ENCODE assay signal across 1 cellular context in genomic region chr12:50387487-50387886, GRCh38.
TF ChIP-seq lines count a peak whose summit lies in the region.

No MANE protein-coding gene starts in this region.

TF ChIP-seq in K562, 482 proteins besides CTCF, POLR2A, EP300 and RAD21 (continued from another document):
- no peak for TF ChIP-seq E4F1 (CRISPR knock-in tag; IDR thresholded peaks at IDR 0.05; ENCODE audit: borderline replicate concordance)
- TF ChIP-seq ZFP36 (IDR thresholded peaks at IDR 0.05; ENCODE audit: low read depth, low read length, partially characterized antibody), result no peak
- TF ChIP-seq, protein P1, sequence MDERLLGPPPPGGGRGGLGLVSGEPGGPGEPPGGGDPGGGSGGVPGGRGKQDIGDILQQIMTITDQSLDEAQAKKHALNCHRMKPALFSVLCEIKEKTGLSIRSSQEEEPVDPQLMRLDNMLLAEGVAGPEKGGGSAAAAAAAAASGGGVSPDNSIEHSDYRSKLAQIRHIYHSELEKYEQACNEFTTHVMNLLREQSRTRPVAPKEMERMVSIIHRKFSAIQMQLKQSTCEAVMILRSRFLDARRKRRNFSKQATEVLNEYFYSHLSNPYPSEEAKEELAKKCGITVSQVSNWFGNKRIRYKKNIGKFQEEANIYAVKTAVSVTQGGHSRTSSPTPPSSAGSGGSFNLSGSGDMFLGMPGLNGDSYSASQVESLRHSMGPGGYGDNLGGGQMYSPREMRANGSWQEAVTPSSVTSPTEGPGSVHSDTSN (CRISPR knock-in tag; IDR thresholded peaks at IDR 0.05; ENCODE audit: low read depth), result no peak
- TF ChIP-seq, protein P1 (tag; conservative IDR thresholded peaks at IDR 0.05; ENCODE audit: low read depth), result peak; percentile 43; the same call in 1 of the 2 replicates
- no peak for TF ChIP-seq CSDE1 (IDR thresholded peaks at IDR 0.05)
- TF ChIP-seq, protein P2, sequence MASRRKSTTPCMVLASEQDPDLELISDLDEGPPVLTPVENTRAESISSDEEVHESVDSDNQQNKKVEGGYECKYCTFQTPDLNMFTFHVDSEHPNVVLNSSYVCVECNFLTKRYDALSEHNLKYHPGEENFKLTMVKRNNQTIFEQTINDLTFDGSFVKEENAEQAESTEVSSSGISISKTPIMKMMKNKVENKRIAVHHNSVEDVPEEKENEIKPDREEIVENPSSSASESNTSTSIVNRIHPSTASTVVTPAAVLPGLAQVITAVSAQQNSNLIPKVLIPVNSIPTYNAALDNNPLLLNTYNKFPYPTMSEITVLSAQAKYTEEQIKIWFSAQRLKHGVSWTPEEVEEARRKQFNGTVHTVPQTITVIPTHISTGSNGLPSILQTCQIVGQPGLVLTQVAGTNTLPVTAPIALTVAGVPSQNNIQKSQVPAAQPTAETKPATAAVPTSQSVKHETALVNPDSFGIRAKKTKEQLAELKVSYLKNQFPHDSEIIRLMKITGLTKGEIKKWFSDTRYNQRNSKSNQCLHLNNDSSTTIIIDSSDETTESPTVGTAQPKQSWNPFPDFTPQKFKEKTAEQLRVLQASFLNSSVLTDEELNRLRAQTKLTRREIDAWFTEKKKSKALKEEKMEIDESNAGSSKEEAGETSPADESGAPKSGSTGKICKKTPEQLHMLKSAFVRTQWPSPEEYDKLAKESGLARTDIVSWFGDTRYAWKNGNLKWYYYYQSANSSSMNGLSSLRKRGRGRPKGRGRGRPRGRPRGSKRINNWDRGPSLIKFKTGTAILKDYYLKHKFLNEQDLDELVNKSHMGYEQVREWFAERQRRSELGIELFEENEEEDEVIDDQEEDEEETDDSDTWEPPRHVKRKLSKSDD (conservative IDR thresholded peaks at IDR 0.05; ENCODE audit: low read length), result no peak
- TF ChIP-seq ZNF780A (CRISPR knock-in tag; IDR thresholded peaks at IDR 0.05), result no peak
- TF ChIP-seq MCM5 (IDR thresholded peaks at IDR 0.05; ENCODE audit: low read depth), result no peak
- no peak for TF ChIP-seq RBM15 (IDR thresholded peaks at IDR 0.05; ENCODE audit: insufficient read depth, low read length)
- TF ChIP-seq, protein P3, sequence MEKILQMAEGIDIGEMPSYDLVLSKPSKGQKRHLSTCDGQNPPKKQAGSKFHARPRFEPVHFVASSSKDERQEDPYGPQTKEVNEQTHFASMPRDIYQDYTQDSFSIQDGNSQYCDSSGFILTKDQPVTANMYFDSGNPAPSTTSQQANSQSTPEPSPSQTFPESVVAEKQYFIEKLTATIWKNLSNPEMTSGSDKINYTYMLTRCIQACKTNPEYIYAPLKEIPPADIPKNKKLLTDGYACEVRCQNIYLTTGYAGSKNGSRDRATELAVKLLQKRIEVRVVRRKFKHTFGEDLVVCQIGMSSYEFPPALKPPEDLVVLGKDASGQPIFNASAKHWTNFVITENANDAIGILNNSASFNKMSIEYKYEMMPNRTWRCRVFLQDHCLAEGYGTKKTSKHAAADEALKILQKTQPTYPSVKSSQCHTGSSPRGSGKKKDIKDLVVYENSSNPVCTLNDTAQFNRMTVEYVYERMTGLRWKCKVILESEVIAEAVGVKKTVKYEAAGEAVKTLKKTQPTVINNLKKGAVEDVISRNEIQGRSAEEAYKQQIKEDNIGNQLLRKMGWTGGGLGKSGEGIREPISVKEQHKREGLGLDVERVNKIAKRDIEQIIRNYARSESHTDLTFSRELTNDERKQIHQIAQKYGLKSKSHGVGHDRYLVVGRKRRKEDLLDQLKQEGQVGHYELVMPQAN (IDR thresholded peaks at IDR 0.05; ENCODE audit: borderline replicate concordance), result no peak
- TF ChIP-seq ZNF282 (CRISPR knock-in tag; IDR thresholded peaks at IDR 0.05), result no peak
- no peak for TF ChIP-seq HNRNPK (IDR thresholded peaks at IDR 0.05; ENCODE audit: low read depth, low read length, poor library complexity, severe bottlenecking)
- TF ChIP-seq ESRRA (IDR thresholded peaks at IDR 0.05; ENCODE audit: borderline replicate concordance, low read depth), result no peak
- TF ChIP-seq MYBL2 (IDR thresholded peaks at IDR 0.05; ENCODE audit: low read depth), result no peak
- no peak for TF ChIP-seq MYBL2 (CRISPR knock-in tag; IDR thresholded peaks at IDR 0.05; ENCODE audit: borderline replicate concordance)
- no peak for TF ChIP-seq NFYB (IDR thresholded peaks at IDR 0.05; ENCODE audit: extremely low read depth, insufficient read length)
- TF ChIP-seq, protein P4, sequence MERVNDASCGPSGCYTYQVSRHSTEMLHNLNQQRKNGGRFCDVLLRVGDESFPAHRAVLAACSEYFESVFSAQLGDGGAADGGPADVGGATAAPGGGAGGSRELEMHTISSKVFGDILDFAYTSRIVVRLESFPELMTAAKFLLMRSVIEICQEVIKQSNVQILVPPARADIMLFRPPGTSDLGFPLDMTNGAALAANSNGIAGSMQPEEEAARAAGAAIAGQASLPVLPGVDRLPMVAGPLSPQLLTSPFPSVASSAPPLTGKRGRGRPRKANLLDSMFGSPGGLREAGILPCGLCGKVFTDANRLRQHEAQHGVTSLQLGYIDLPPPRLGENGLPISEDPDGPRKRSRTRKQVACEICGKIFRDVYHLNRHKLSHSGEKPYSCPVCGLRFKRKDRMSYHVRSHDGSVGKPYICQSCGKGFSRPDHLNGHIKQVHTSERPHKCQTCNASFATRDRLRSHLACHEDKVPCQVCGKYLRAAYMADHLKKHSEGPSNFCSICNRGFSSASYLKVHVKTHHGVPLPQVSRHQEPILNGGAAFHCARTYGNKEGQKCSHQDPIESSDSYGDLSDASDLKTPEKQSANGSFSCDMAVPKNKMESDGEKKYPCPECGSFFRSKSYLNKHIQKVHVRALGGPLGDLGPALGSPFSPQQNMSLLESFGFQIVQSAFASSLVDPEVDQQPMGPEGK (CRISPR knock-in tag; IDR thresholded peaks at IDR 0.05; ENCODE audit: borderline replicate concordance), result no peak
- no peak for TF ChIP-seq NEUROD1 (IDR thresholded peaks at IDR 0.05; ENCODE audit: borderline replicate concordance, low read depth, low read length, partially characterized antibody)
- TF ChIP-seq ZBTB7A (IDR thresholded peaks at IDR 0.05; ENCODE audit: borderline replicate concordance, control insufficient read depth, low read depth, low read length), result no peak
- no peak for TF ChIP-seq SNIP1 (IDR thresholded peaks at IDR 0.05; ENCODE audit: low read depth)
- no peak for TF ChIP-seq WHSC1 (IDR thresholded peaks at IDR 0.05; ENCODE audit: low read length)
- TF ChIP-seq RBM17 (IDR thresholded peaks at IDR 0.05; ENCODE audit: borderline replicate concordance, low read depth, low read length), result no peak
- TF ChIP-seq ZKSCAN1 (IDR thresholded peaks at IDR 0.05; ENCODE audit: low read depth, low read length), result no peak
- TF ChIP-seq ZNF133 (CRISPR knock-in tag; IDR thresholded peaks at IDR 0.05), result no peak
- TF ChIP-seq NCOA2 (IDR thresholded peaks at IDR 0.05; ENCODE audit: partially characterized antibody in 2 of 2), result no peak
- TF ChIP-seq IRF2 (CRISPR knock-in tag; IDR thresholded peaks at IDR 0.05), result no peak
